10 cellular contexts compared by ENCODE assay signal in genomic region chr16:2019919-2020831, GRCh38. TPM values are rescaled to one million over a fixed set of nuclear protein-coding genes. Genes with fewer than 3 reads are reported as not detected.
A peak's percentile ranks its signal among the peaks of the same experiment; 100 is the strongest.
DNase-seq lines count a peak whose midpoint lies in the region; ATAC-seq, FAIRE-seq and TF ChIP-seq lines count a peak whose summit lies in the region.
"Had no signal": no experiment of that assay in that cellular context is flagged by ENCODE, and none has a peak within 500 bp of the region (broad histone marks: within the 10 kb centered on the region; RNA-seq: fewer than 3 reads in every experiment).

No MANE protein-coding gene starts in this region.

- ATAC-seq in right cardiac atrium, result no peak
- no peak for ATAC-seq in Right ventricle myocardium superior (ENCODE audit: poor library complexity)
- no peak for ATAC-seq in GM18861 (IDR thresholded peaks at IDR 0.05; ENCODE audit: unreplicated experiment)
- ATAC-seq: effector memory CD8-positive, alpha-beta T cell had no signal

- no peaks in the 10 kb centered on the region for H3K9me3 ChIP-seq in right cardiac atrium (ENCODE audit: control insufficient read depth, low read length)
- no peaks in the 10 kb centered on the region for H3K9me3 ChIP-seq in transverse colon
- H3K9me3 ChIP-seq: ovary had no signal

- H3K27me3 Mint-ChIP-seq in activated T-helper 2 cell treated with anti-CD3 and anti-CD28 coated beads, Interferon-gamma antibody, Interleukin-2, Interleukin-4, amounts not matched to agents 10 μg/mL and 5 μg/mL and 100 μg/mL, durations not matched to agents 14 hours and 24 hours and 36 hours (ENCODE audit: low read depth), result peaks cover 28% of the 10 kb centered on the region

- no peak for TF ChIP-seq POLR2A in transverse colon (IDR thresholded peaks at IDR 0.05)

- no peaks in the 10 kb centered on the region for H3K27me3 ChIP-seq in right cardiac atrium (ENCODE audit: control insufficient read depth, insufficient read depth)
- peaks cover 37% of the 10 kb centered on the region for H3K27me3 ChIP-seq in transverse colon
- H3K27me3 ChIP-seq: ovary had no signal

- TF ChIP-seq EP300 in transverse colon (IDR thresholded peaks at IDR 0.05; ENCODE audit: low read depth), result no peak

- no peak overlapping the region for H3K27ac Mint-ChIP-seq in activated T-helper 2 cell treated with anti-CD3 and anti-CD28 coated beads, Interferon-gamma antibody, Interleukin-2, Interleukin-4, amounts not matched to agents 10 μg/mL and 5 μg/mL and 100 μg/mL, durations not matched to agents 14 hours and 24 hours and 36 hours

- H3K36me3 Mint-ChIP-seq in activated T-helper 2 cell treated with anti-CD3 and anti-CD28 coated beads, Interferon-gamma antibody, Interleukin-2, Interleukin-4, amounts not matched to agents 10 μg/mL and 5 μg/mL and 100 μg/mL, durations not matched to agents 14 hours and 24 hours and 36 hours (ENCODE audit: low read depth), result no peaks in the 10 kb centered on the region

- no peaks in the 10 kb centered on the region for H3K36me3 ChIP-seq in transverse colon
- H3K36me3 ChIP-seq: ovary had no signal

- H3K9me3 Mint-ChIP-seq in activated T-helper 2 cell treated with anti-CD3 and anti-CD28 coated beads, Interferon-gamma antibody, Interleukin-2, Interleukin-4, amounts not matched to agents 10 μg/mL and 5 μg/mL and 100 μg/mL, durations not matched to agents 14 hours and 24 hours and 36 hours, result no peaks in the 10 kb centered on the region
- H3K9me3 Mint-ChIP-seq: effector memory CD8-positive, alpha-beta T cell had no signal

- H3K4me1 ChIP-seq in right cardiac atrium (ENCODE audit: control insufficient read depth, insufficient read depth, low read length) (peaks cover 5% of the 10 kb centered on the region), transverse colon (peaks cover 16 to 42% (median 37%) of the 10 kb centered on the region in 4 donors)

- peak overlapping the region; percentile 42 for H3K4me3 Mint-ChIP-seq in activated T-helper 2 cell treated with anti-CD3 and anti-CD28 coated beads, Interferon-gamma antibody, Interleukin-2, Interleukin-4, amounts not matched to agents 10 μg/mL and 5 μg/mL and 100 μg/mL, durations not matched to agents 14 hours and 24 hours and 36 hours (ENCODE audit: low read depth)
- H3K4me3 Mint-ChIP-seq: effector memory CD8-positive, alpha-beta T cell had no signal

- WGBS in right cardiac atrium, result 1% methylated on average over 96 of the region's 96 CpGs
- WGBS in transverse colon (ENCODE audit: low coverage in 1 of 2), 2 donors, result 8% methylated on average over 78 of the region's 96 CpGs; no CpG with 5 or more reads in 1 of the 2 donors

- no peak overlapping the region for H3K27ac ChIP-seq in right cardiac atrium (ENCODE audit: low read length)
- no peak overlapping the region for H3K27ac ChIP-seq in transverse colon
- H3K27ac ChIP-seq: ovary had no signal

- in situ Hi-C loops in transverse colon (cut with MboI; ENCODE audit: low pct_ligation_motif_present in 1 of 4, low pct_unique_long_range_greater_than_20kb in 1 of 4, low sequenced_read_pairs in 3 of 4), result loop anchor here (10.0 to 25.0 kb wide), 2 partner anchors 117 to 125 kb away; partner anchors contain the start of genes RAB26 (in 4 of the 4) and PKD1 (in 1 of the 4)

- intact Hi-C loops in right cardiac atrium (cut with DNase I), result loop anchor here in 3 of 4 donors (5.0 to 10.0 kb wide), 2 partner anchors 122 to 125 kb away; partner anchors contain the start of gene RAB26 (in 1 of the 3)
- intact Hi-C loops in Right ventricle myocardium superior (cut with DNase I), result no loop called here
- intact Hi-C loops in activated T-helper 2 cell treated with anti-CD3 and anti-CD28 coated beads, Interferon-gamma antibody, Interleukin-2, Interleukin-4, amounts not matched to agents 10 μg/mL and 5 μg/mL and 100 μg/mL, durations not matched to agents 14 hours and 24 hours and 36 hours (cut with micrococcal nuclease), result loop anchor here (5.0 to 10.0 kb wide), 2 partner anchors 235 to 322 kb away; partner anchors contain the start of genes ABCA3 and ECI1
- intact Hi-C loops in transverse colon (cut with DNase I; ENCODE audit: low total_unique reads), result no loop called here

- no peak for TF ChIP-seq CTCF in transverse colon (IDR thresholded peaks at IDR 0.05)

- H3K4me1 Mint-ChIP-seq in activated T-helper 2 cell treated with anti-CD3 and anti-CD28 coated beads, Interferon-gamma antibody, Interleukin-2, Interleukin-4, amounts not matched to agents 10 μg/mL and 5 μg/mL and 100 μg/mL, durations not matched to agents 14 hours and 24 hours and 36 hours (ENCODE audit: low read depth), result peaks cover 11% of the 10 kb centered on the region

- DNase-seq in right cardiac atrium, result peak; percentile 10 to 50 (median 49)
- DNase-seq in Right ventricle myocardium superior, result no peak
- no peak for DNase-seq in activated T-helper 2 cell treated with anti-CD3 and anti-CD28 coated beads, Interferon-gamma antibody, Interleukin-2, Interleukin-4, amounts not matched to agents 10 μg/mL and 5 μg/mL and 100 μg/mL, durations not matched to agents 14 hours and 24 hours and 36 hours (ENCODE audit: low spot score)
- DNase-seq in left kidney (ENCODE audit: low read depth, low spot score), result peak; percentile 93
- DNase-seq in HTR-8/SVneo (ENCODE audit: insufficient read length, low spot score), result no peak
- DNase-seq in KG1 (lab: John Stamatoyannopoulos, UW), result no peak
- DNase-seq in transverse colon, result no peak
- DNase-seq: effector memory CD8-positive, alpha-beta T cell had no signal

- FAIRE-seq in HTR-8/SVneo (lab: Jason Lieb, UNC), result no peak

- no peak overlapping the region for H3K4me3 ChIP-seq in right cardiac atrium (ENCODE audit: low read length)
- peak overlapping the region in 2 of 4 donors; percentile 11 to 26 for H3K4me3 ChIP-seq in transverse colon
- H3K4me3 ChIP-seq: ovary had no signal

RNA-seq across cellular contexts. Expression of gene NPW, which starts 0.6 kb away (rescaled TPM):
- total RNA-seq in right cardiac atrium (not detected), Right ventricle myocardium superior (not detected), transverse colon (under 1 TPM in 1 of 4 donors, not detected in 3; 0.41 TPM)
- polyA plus RNA-seq in right cardiac atrium, result not detected
- 4.2 and 5.1 TPM in 2 replicates for total RNA-seq in activated T-helper 2 cell treated with anti-CD3 and anti-CD28 coated beads, Interferon-gamma antibody, Interleukin-2, Interleukin-4, amounts not matched to agents 10 μg/mL and 5 μg/mL and 100 μg/mL, durations not matched to agents 14 hours and 24 hours and 36 hours

RNA-seq across cellular contexts. Expression of gene NHERF2, which starts 6.5 kb away (rescaled TPM):
- total RNA-seq in right cardiac atrium (100 to 1,000 TPM; 131 to 257 (median 158) TPM), Right ventricle myocardium superior (258 TPM), transverse colon (10 to 100 TPM in 3 of 4 donors, 1 to 10 TPM in 1; 3.7 to 61.9 (median 29.8) TPM)
- 228 TPM for polyA plus RNA-seq in right cardiac atrium
- 2.3 and 2.6 TPM in 2 replicates for total RNA-seq in activated T-helper 2 cell treated with anti-CD3 and anti-CD28 coated beads, Interferon-gamma antibody, Interleukin-2, Interleukin-4, amounts not matched to agents 10 μg/mL and 5 μg/mL and 100 μg/mL, durations not matched to agents 14 hours and 24 hours and 36 hours

RNA-seq across cellular contexts. Expression of gene ZNF598, which starts 10.6 kb away (rescaled TPM):
- total RNA-seq in right cardiac atrium, result 10 to 100 TPM; 16.8 to 20.5 (median 17.5) TPM
- 14.0 TPM for polyA plus RNA-seq in right cardiac atrium
- 17.2 TPM for total RNA-seq in Right ventricle myocardium superior
- 82.0 and 83.3 TPM in 2 replicates for total RNA-seq in activated T-helper 2 cell treated with anti-CD3 and anti-CD28 coated beads, Interferon-gamma antibody, Interleukin-2, Interleukin-4, amounts not matched to agents 10 μg/mL and 5 μg/mL and 100 μg/mL, durations not matched to agents 14 hours and 24 hours and 36 hours
- total RNA-seq in transverse colon, result 100 to 1,000 TPM in 1 of 4 donors, 10 to 100 TPM in 3; 28.3 to 145 (median 42.0) TPM

RNA-seq across cellular contexts. Expression of gene NTHL1, which starts 27.5 kb away (rescaled TPM):
- total RNA-seq in right cardiac atrium (10 to 100 TPM in 3 of 4 donors, 1 to 10 TPM in 1; 4.3 to 14.0 (median 12.5) TPM), Right ventricle myocardium superior (26.2 TPM), transverse colon (10 to 100 TPM; 12.7 to 32.9 (median 23.2) TPM)
- 21.3 TPM for polyA plus RNA-seq in right cardiac atrium
- 43.5 and 54.7 TPM in 2 replicates for total RNA-seq in activated T-helper 2 cell treated with anti-CD3 and anti-CD28 coated beads, Interferon-gamma antibody, Interleukin-2, Interleukin-4, amounts not matched to agents 10 μg/mL and 5 μg/mL and 100 μg/mL, durations not matched to agents 14 hours and 24 hours and 36 hours

RNA-seq across cellular contexts. Expression of gene TSC2, which starts 27.6 kb away (rescaled TPM):
- 10 to 100 TPM; 67.3 to 72.4 (median 69.4) TPM for total RNA-seq in right cardiac atrium
- 34.7 TPM for polyA plus RNA-seq in right cardiac atrium
- total RNA-seq in Right ventricle myocardium superior, result 67.8 TPM
- total RNA-seq in activated T-helper 2 cell treated with anti-CD3 and anti-CD28 coated beads, Interferon-gamma antibody, Interleukin-2, Interleukin-4, amounts not matched to agents 10 μg/mL and 5 μg/mL and 100 μg/mL, durations not matched to agents 14 hours and 24 hours and 36 hours, result 89.7 and 92.8 TPM in 2 replicates
- 100 to 1,000 TPM in 2 of 4 donors, 10 to 100 TPM in 2; 88.3 to 206 (median 127) TPM for total RNA-seq in transverse colon

Comparison
In these comparisons a context has a peak if more than half of its experiments do, and no peak if none do; other contexts are left out.
1. DNase-seq: peak in right cardiac atrium (3 of 3) and left kidney (single experiment); none in Right ventricle myocardium superior (single experiment), activated T-helper 2 cell treated with anti-CD3 and anti-CD28 coated beads, Interferon-gamma antibody, Interleukin-2, Interleukin-4, amounts not matched to agents 10 μg/mL and 5 μg/mL and 100 μg/mL, durations not matched to agents 14 hours and 24 hours and 36 hours (single experiment), HTR-8/SVneo (single experiment), KG1 (single experiment) and transverse colon (single experiment).
2. intact Hi-C loops: an anchor here in right cardiac atrium (5.0 to 10.0 kb wide) and activated T-helper 2 cell treated with anti-CD3 and anti-CD28 coated beads, Interferon-gamma antibody, Interleukin-2, Interleukin-4, amounts not matched to agents 10 μg/mL and 5 μg/mL and 100 μg/mL, durations not matched to agents 14 hours and 24 hours and 36 hours (5.0 to 10.0 kb wide); none called in Right ventricle myocardium superior and transverse colon.